Comparison of ENCODE assay signal across 18 cellular contexts in genomic region chr2:144770616-144771230, GRCh38.
DNase-seq lines count a peak whose midpoint lies in the region; ATAC-seq, FAIRE-seq and TF ChIP-seq lines count a peak whose summit lies in the region.
"Had no signal": no experiment of that assay in that cellular context is flagged by ENCODE, and none has a peak within 500 bp of the region (broad histone marks: within the 10 kb centered on the region; RNA-seq: fewer than 3 reads in every experiment).

No MANE protein-coding gene starts in this region.

- in situ Hi-C loops in K562 (cut with MboI), result no loop called here
- in situ Hi-C loops in brain microvascular endothelial cell (cut with HindIII; ENCODE audit: low pct_ligation_motif_present, low sequenced_read_pairs), result no loop called here

- ATAC-seq in K562 (no peak), WTC11 (no peak)

- CTCF ChIA-PET in K562 (lab: Yijun Ruan, JAX; ENCODE audit: low intra/inter-chr PET ratio) (no interaction called here), WTC11 (lab: Charles Lee) (no interaction called here)

- no TSS peak for BruUV-seq in K562 (replicated peaks; lab: Mats Ljungman, UMichigan)

- H3K4me2 ChIP-seq in Karpas-422 (ENCODE audit: low read depth, low read length, poor library complexity, severe bottlenecking), result no peak overlapping the region
- H3K4me2 ChIP-seq in K562 (ENCODE audit: insufficient read depth, low read length), result no peak overlapping the region

- no peak overlapping the region for H3K4me3 ChIP-seq in Karpas-422 (ENCODE audit: low read length)
- no peak overlapping the region for H3K4me3 ChIP-seq in K562
- H3K4me3 ChIP-seq in retinal pigment epithelial cell (ENCODE audit: low read length), result no peak overlapping the region
- no peak overlapping the region for H3K4me3 ChIP-seq in brain microvascular endothelial cell (ENCODE audit: low read depth, low read length)
- H3K4me3 ChIP-seq in breast epithelium, result no peak overlapping the region

- H3K9me3 Mint-ChIP-seq in WTC11, result no peaks in the 10 kb centered on the region

- FAIRE-seq in K562 (lab: Jason Lieb, UNC) (no peak), GM12891 (lab: Jason Lieb, UNC) (no peak)

- H3K27me3 ChIP-seq in Karpas-422 (ENCODE audit: low read length), result no peaks in the 10 kb centered on the region
- H3K27me3 ChIP-seq in K562 (ENCODE audit: control insufficient read depth in 2 of 2, insufficient read depth in 2 of 2, low read length in 2 of 2), result no peaks in the 10 kb centered on the region
- no peaks in the 10 kb centered on the region for H3K27me3 ChIP-seq in brain microvascular endothelial cell (replicated peaks)
- H3K27me3 ChIP-seq in breast epithelium, result no peaks in the 10 kb centered on the region

- no peak overlapping the region for H3K27ac Mint-ChIP-seq in WTC11

- no peak for TF ChIP-seq RAD21 in K562 (CRISPR knock-in tag; conservative IDR thresholded peaks at IDR 0.05 in 1 of 2, IDR thresholded peaks at IDR 0.05 in 1 of 2)

- H3K4me1 ChIP-seq in Karpas-422 (ENCODE audit: low read length), result peaks cover 14% of the 10 kb centered on the region
- no peaks in the 10 kb centered on the region; a peak in 1 of 5 replicates for H3K4me1 ChIP-seq in K562 (replicated peaks in 1 of 2; ENCODE audit: control insufficient read depth in 2 of 2, insufficient read depth in 2 of 2, low read length in 2 of 2)
- H3K4me1 ChIP-seq in breast epithelium, result no peaks in the 10 kb centered on the region

- H3K9me3 ChIP-seq in Karpas-422 (ENCODE audit: low read length) (no peaks in the 10 kb centered on the region), K562 (replicated peaks; ENCODE audit: control insufficient read depth, insufficient read depth, low read depth, low read length) (no peaks in the 10 kb centered on the region), breast epithelium (no peaks in the 10 kb centered on the region)

- no peak for TF ChIP-seq POLR2A in K562 (conservative IDR thresholded peaks at IDR 0.05)
- TF ChIP-seq POLR2A in GM12891 (IDR thresholded peaks at IDR 0.05; ENCODE audit: low read depth, low read length), result no peak
- TF ChIP-seq POLR2A in breast epithelium (IDR thresholded peaks at IDR 0.05), result no peak

- no peak for TF ChIP-seq EP300 in K562 (IDR thresholded peaks at IDR 0.05; ENCODE audit: low read length)

- TF ChIP-seq CTCF in K562 (IDR thresholded peaks at IDR 0.05 in 2 of 3, conservative IDR thresholded peaks at IDR 0.05 in 1 of 3; ENCODE audit: insufficient read depth in 2 of 3, low read depth in 1 of 3, low read length in 3 of 3), result no peak
- no peak for TF ChIP-seq CTCF in retinal pigment epithelial cell (conservative IDR thresholded peaks at IDR 0.05; ENCODE audit: low read depth, low read length)
- no peak for TF ChIP-seq CTCF in WTC11 (IDR thresholded peaks at IDR 0.05)
- no peak for TF ChIP-seq CTCF in brain microvascular endothelial cell (IDR thresholded peaks at IDR 0.05; ENCODE audit: low read depth, low read length, missing control alignments)
- TF ChIP-seq CTCF in breast epithelium (IDR thresholded peaks at IDR 0.05), result no peak

- H3K27ac ChIP-seq in Karpas-422 (ENCODE audit: low read length) (no peak overlapping the region), K562 (ENCODE audit: extremely low read depth, low read depth, low read length) (no peak overlapping the region), brain microvascular endothelial cell (no peak overlapping the region), breast epithelium (no peak overlapping the region)
- H3K27ac ChIP-seq: RWPE1 had no signal

- H3K9me1 ChIP-seq in K562 (ENCODE audit: control insufficient read depth, insufficient read depth, low read length), result no peaks in the 10 kb centered on the region

- no peaks in the 10 kb centered on the region for H3K9me2 ChIP-seq in Karpas-422 (replicated peaks; ENCODE audit: insufficient read depth, low read length)

- H3K36me3 ChIP-seq in Karpas-422 (ENCODE audit: insufficient read depth, low read length) (no peaks in the 10 kb centered on the region), K562 (ENCODE audit: control insufficient read depth, insufficient read depth, low read length) (no peaks in the 10 kb centered on the region), brain microvascular endothelial cell (replicated peaks) (no peaks in the 10 kb centered on the region), breast epithelium (no peaks in the 10 kb centered on the region)

- WGBS in K562 (ENCODE audit: insufficient coverage, low coverage, missing lambda C conversion rate), result 66% methylated on average over 6 of the region's 6 CpGs

- H3K27me3 Mint-ChIP-seq in WTC11 (ENCODE audit: low read depth), result no peaks in the 10 kb centered on the region

- no peak overlapping the region for H3K9ac ChIP-seq in Karpas-422 (ENCODE audit: low read length)
- no peak overlapping the region for H3K9ac ChIP-seq in K562 (ENCODE audit: insufficient read depth in 1 of 2, low read depth in 2 of 2, low read length in 2 of 2)

- POLR2A ChIA-PET in K562 (lab: Yijun Ruan, JAX) (interaction anchor here (0.9 kb wide), 1 partner anchor 34 kb away, joined by 3 read pairs; no protein-coding TSS in a partner anchor), WTC11 (lab: Charles Lee) (no interaction called here)

- no peak overlapping the region for H3K4me3 Mint-ChIP-seq in WTC11

- H3K36me3 Mint-ChIP-seq in WTC11, result no peaks in the 10 kb centered on the region

- H2AFZ ChIP-seq in Karpas-422 (ENCODE audit: low read length), result no peak overlapping the region
- H2AFZ ChIP-seq in K562 (ENCODE audit: low read depth, low read length), result peak overlapping the region; percentile 83; the same call in 1 of the 2 replicates

- DNase-seq in Karpas-422 (peak; percentile 38), K562 (ENCODE audit: extremely low read depth in 1 of 4, low spot score in 3 of 4) (no peak), medulla oblongata (ENCODE audit: extremely low spot score) (peak; percentile 30), retinal pigment epithelial cell (ENCODE audit: low read depth) (peak; percentile 27), WTC11 (ENCODE audit: low spot score) (no peak), brain microvascular endothelial cell (no peak), GM12891 (ENCODE audit: insufficient read length, low spot score) (no peak), breast epithelium (ENCODE audit: low spot score in 2 of 2) (no peak)
- DNase-seq: DMS79 treated with DMSO at 0.1 percent for 48 hours, HCEC 1CT, IMR-90, Kasumi-1, NCI-H1105, NCI-H1694, NCI-H2081 treated with DMSO at 0.1 percent for 48 hours, NCI-H748 treated with DMSO at 0.1 percent for 48 hours, SIG-M5 had no signal

- peaks cover 15% of the 10 kb centered on the region for H3K4me1 Mint-ChIP-seq in WTC11

- intact Hi-C loops in K562 (cut with micrococcal nuclease), result no loop called here
- intact Hi-C loops in breast epithelium (cut with DNase I; ENCODE audit: low total_unique reads), result no loop called here

- no peaks in the 10 kb centered on the region for H3K79me2 ChIP-seq in Karpas-422 (ENCODE audit: low read length)
- H3K79me2 ChIP-seq in K562 (ENCODE audit: control insufficient read depth, insufficient read depth, low read length), result no peaks in the 10 kb centered on the region

- H4K20me1 ChIP-seq in Karpas-422 (ENCODE audit: insufficient read depth, low read depth, low read length) (no peaks in the 10 kb centered on the region), K562 (replicated peaks; ENCODE audit: control insufficient read depth, insufficient read depth, low read length) (no peaks in the 10 kb centered on the region)

TF ChIP-seq in K562, 482 proteins besides CTCF, POLR2A, EP300 and RAD21:
- TF ChIP-seq ZNF217 (CRISPR knock-in tag; IDR thresholded peaks at IDR 0.05), result no peak

TF ChIP-seq in WTC11, 78 proteins besides CTCF, POLR2A, EP300 and RAD21 (continues in another document):
- TF ChIP-seq FOXJ3 (CRISPR knock-in tag; IDR thresholded peaks at IDR 0.05; ENCODE audit: borderline replicate concordance) (no peak), NR2C2 (CRISPR knock-in tag; IDR thresholded peaks at IDR 0.05) (no peak), SP1 (CRISPR knock-in tag; conservative IDR thresholded peaks at IDR 0.05) (no peak), JUN (CRISPR knock-in tag; IDR thresholded peaks at IDR 0.05) (no peak), MXD4 (CRISPR knock-in tag; IDR thresholded peaks at IDR 0.05; ENCODE audit: borderline replicate concordance) (no peak), FOXP4 (CRISPR knock-in tag; IDR thresholded peaks at IDR 0.05) (no peak)

TF ChIP-seq in GM12891, 5 proteins besides CTCF, POLR2A, EP300 and RAD21:
- TF ChIP-seq POU2F2 (IDR thresholded peaks at IDR 0.05; ENCODE audit: low read depth, low read length), result no peak
- TF ChIP-seq PAX5 (IDR thresholded peaks at IDR 0.05; ENCODE audit: insufficient read depth, low read length, severe bottlenecking), result no peak
- no peak for TF ChIP-seq TAF1 (IDR thresholded peaks at IDR 0.05; ENCODE audit: low read depth, low read length)
- TF ChIP-seq POLR2AphosphoS5 (IDR thresholded peaks at IDR 0.05; ENCODE audit: low read depth, low read length), result no peak
- no peak for TF ChIP-seq SPI1 (IDR thresholded peaks at IDR 0.05; ENCODE audit: low read depth, low read length)

Comparison
In these comparisons a context has a peak if more than half of its experiments do, and no peak if none do; other contexts are left out.
1. DNase-seq: peak in Karpas-422 (single experiment), medulla oblongata (single experiment) and retinal pigment epithelial cell (single experiment); none in K562 (0 of 4), WTC11 (single experiment), brain microvascular endothelial cell (single experiment), GM12891 (single experiment) and breast epithelium (0 of 2).